1 cellular context compared by ENCODE assay signal in genomic region chr1:211343607-211344334, GRCh38.
TF ChIP-seq lines count a peak whose summit lies in the region.

No MANE protein-coding gene starts in this region.

TF ChIP-seq in HepG2, 621 proteins besides CTCF, POLR2A, EP300 and RAD21:
- TF ChIP-seq ZNF563 (CRISPR knock-in tag; IDR thresholded peaks at IDR 0.05) (no peak), NONO (IDR thresholded peaks at IDR 0.05) (no peak), NONO (CRISPR knock-in tag; conservative IDR thresholded peaks at IDR 0.05) (no peak)
